ENCODE assay signal across 8 cellular contexts in genomic region chr17:50904522-50905459, GRCh38. TPM values are rescaled to one million over a fixed set of nuclear protein-coding genes. Genes with fewer than 3 reads are reported as not detected.
DNase-seq lines count a peak whose midpoint lies in the region; ATAC-seq and TF ChIP-seq lines count a peak whose summit lies in the region.

No MANE protein-coding gene starts in this region.

- POLR2A ChIA-PET in CD8-positive, alpha-beta T cell (lab: Charles Lee) = interaction anchor here (0.9 to 2.5 kb wide), 3 partner anchors 22 to 53 kb away, joined by 3 to 28 read pairs (median 4); partner anchors contain the start of gene TOB1
- POLR2A ChIA-PET in MCF 10A (lab: Yijun Ruan, JAX) = interaction anchor here (0.6 to 8.4 kb wide), 13 partner anchors 8 to 319 kb away, joined by 3 to 139 read pairs (median 5); partner anchors contain the start of gene TOB1

- peaks cover 67% of the 10 kb centered on the region for H3K4me1 ChIP-seq in CD8-positive, alpha-beta T cell (ENCODE audit: insufficient read depth, low read length)
- H3K4me1 ChIP-seq in left lung (peaks cover 3 to 41% of the 10 kb centered on the region in 2 donors), thoracic aorta (ENCODE audit: control insufficient read depth in 1 of 2, low read depth in 2 of 2) (peaks cover 24 to 46% of the 10 kb centered on the region in 2 donors)

- DNase-seq in CD8-positive, alpha-beta T cell = no peak
- DNase-seq in NCI-H2171 treated with DMSO at 0.1 percent for 48 hours (lab: John Stamatoyannopoulos, UW) (peak; percentile 81), MCF 10A (ENCODE audit: unreplicated experiment) (peak; percentile 34), left lung (peak; percentile 56 to 74), thoracic aorta (ENCODE audit: low spot score) (peak; percentile 33)
- no peak for DNase-seq in activated CD8-positive, alpha-beta memory T cell treated with anti-CD3 and anti-CD28 coated beads for 24 hours

- no peak for ATAC-seq in CD8-positive, alpha-beta T cell
- peak; percentile 73 for ATAC-seq in left lung
- ATAC-seq in thoracic aorta (ENCODE audit: insufficient number of reproducible peaks, low FRiP score, low read depth) = peak; percentile 71
- ATAC-seq in GM19467 (IDR thresholded peaks at IDR 0.05; ENCODE audit: unreplicated experiment) = no peak
- ATAC-seq in HG02840 (IDR thresholded peaks at IDR 0.05; ENCODE audit: low FRiP score, unreplicated experiment) = no peak

- no peak overlapping the region for H3K4me3 Mint-ChIP-seq in CD8-positive, alpha-beta T cell
- H3K4me3 Mint-ChIP-seq in MCF 10A (ENCODE audit: unreplicated experiment) = peak overlapping the region; percentile 58

- no peaks in the 10 kb centered on the region for H3K27me3 Mint-ChIP-seq in CD8-positive, alpha-beta T cell (ENCODE audit: low read depth)
- no peaks in the 10 kb centered on the region for H3K27me3 Mint-ChIP-seq in MCF 10A (ENCODE audit: insufficient read depth, unreplicated experiment)

- H3K27ac Mint-ChIP-seq in CD8-positive, alpha-beta T cell = peak overlapping the region; percentile 89
- H3K27ac Mint-ChIP-seq in MCF 10A (ENCODE audit: low read depth, unreplicated experiment) = peak overlapping the region; percentile 95

- H3K27me3 ChIP-seq in CD8-positive, alpha-beta T cell (ENCODE audit: insufficient read depth, low read length) = no peaks in the 10 kb centered on the region
- H3K27me3 ChIP-seq in left lung (no peaks in the 10 kb centered on the region), thoracic aorta (replicated peaks; ENCODE audit: insufficient read depth) (no peaks in the 10 kb centered on the region)

- H3K36me3 Mint-ChIP-seq in CD8-positive, alpha-beta T cell = no peaks in the 10 kb centered on the region
- no peaks in the 10 kb centered on the region for H3K36me3 Mint-ChIP-seq in MCF 10A (ENCODE audit: insufficient read depth, unreplicated experiment)

- CTCF ChIA-PET in CD8-positive, alpha-beta T cell (lab: Charles Lee) = interaction anchor here (0.8 to 1.7 kb wide), 4 partner anchors 38 to 52 kb away, joined by 4 to 5 read pairs (median 5); partner anchors contain the start of gene TOB1
- CTCF ChIA-PET in MCF 10A (lab: Yijun Ruan, JAX) = interaction anchor here (0.7 to 1.7 kb wide), 3 partner anchors 16 to 121 kb away, joined by 3 to 8 read pairs (median 4); partner anchors contain the start of gene TOB1

- H3K4me1 Mint-ChIP-seq in CD8-positive, alpha-beta T cell (ENCODE audit: low read depth) = peaks cover 61% of the 10 kb centered on the region
- H3K4me1 Mint-ChIP-seq in MCF 10A (ENCODE audit: insufficient read depth, unreplicated experiment) = peaks cover 32% of the 10 kb centered on the region

- no peak for TF ChIP-seq CTCF in CD8-positive, alpha-beta T cell (IDR thresholded peaks at IDR 0.05)
- TF ChIP-seq CTCF in MCF 10A (IDR thresholded peaks at IDR 0.05; ENCODE audit: unreplicated experiment) (no peak), left lung (IDR thresholded peaks at IDR 0.05) (no peak), thoracic aorta (IDR thresholded peaks at IDR 0.05) (no peak)

- intact Hi-C loops in CD8-positive, alpha-beta T cell (cut with DNase I, micrococcal nuclease) = loop anchor here in 1 of 2 experiments (5.0 kb wide), 1 partner anchor 33 kb away; no protein-coding TSS in a partner anchor
- intact Hi-C loops in MCF 10A (cut with micrococcal nuclease) = loop anchor here (1.0 kb wide), 1 partner anchor 37 kb away; no protein-coding TSS in a partner anchor
- intact Hi-C loops in left lung (cut with DNase I) = no loop called here

- H3K4me3 ChIP-seq in CD8-positive, alpha-beta T cell (ENCODE audit: low read depth, low read length) = no peak overlapping the region
- H3K4me3 ChIP-seq in left lung (no peak overlapping the region), thoracic aorta (peak overlapping the region; percentile 15)

- H3K9me3 Mint-ChIP-seq in CD8-positive, alpha-beta T cell = no peaks in the 10 kb centered on the region
- no peaks in the 10 kb centered on the region for H3K9me3 Mint-ChIP-seq in MCF 10A (ENCODE audit: unreplicated experiment)

- no TSS peak for BruUV-seq in MCF 10A (replicated peaks; lab: Mats Ljungman, UMichigan)

- H3K9me3 ChIP-seq in CD8-positive, alpha-beta T cell (ENCODE audit: low read length) = no peaks in the 10 kb centered on the region
- H3K9me3 ChIP-seq in left lung (no peaks in the 10 kb centered on the region), thoracic aorta (no peaks in the 10 kb centered on the region)

- no peaks in the 10 kb centered on the region for H3K36me3 ChIP-seq in CD8-positive, alpha-beta T cell (ENCODE audit: insufficient read depth, low read length)
- H3K36me3 ChIP-seq in left lung (no peaks in the 10 kb centered on the region), thoracic aorta (no peaks in the 10 kb centered on the region)

- peak overlapping the region; percentile 46 for H3K27ac ChIP-seq in CD8-positive, alpha-beta T cell (ENCODE audit: low read depth, low read length)
- H3K27ac ChIP-seq in left lung = peak overlapping the region; percentile 65 to 81
- peak overlapping the region; percentile 96 to 98 for H3K27ac ChIP-seq in thoracic aorta

RNA-seq across cellular contexts. Expression of gene TOB1, which starts 38.6 kb away (rescaled TPM):
- 100 to 1,000 TPM; 252 to 277 TPM for total RNA-seq in CD8-positive, alpha-beta T cell
- total RNA-seq in MCF 10A (2022) (53.1 and 66.0 TPM in 2 replicates), left lung (10 to 100 TPM; 53.4 to 81.1 TPM), thoracic aorta (10 to 100 TPM; 19.8 to 24.3 TPM)

Comparison
In these comparisons a context has a peak if more than half of its experiments do, and no peak if none do; other contexts are left out.
1. ATAC-seq: peak in left lung (single experiment) and thoracic aorta (single experiment); none in CD8-positive, alpha-beta T cell (single experiment), GM19467 (single experiment) and HG02840 (single experiment).
2. DNase-seq: peak in NCI-H2171 treated with DMSO at 0.1 percent for 48 hours (single experiment), MCF 10A (single experiment), left lung (2 of 2) and thoracic aorta (single experiment); none in CD8-positive, alpha-beta T cell (0 of 7) and activated CD8-positive, alpha-beta memory T cell treated with anti-CD3 and anti-CD28 coated beads for 24 hours (single experiment).
3. H3K27ac ChIP-seq: peak in every context shown above with its lines; median percentile 97 in thoracic aorta; 73 in left lung; 46 in CD8-positive, alpha-beta T cell.